ENCODE assay signal across 25 cellular contexts in genomic region chrX:153741446-153741845, GRCh38. TPM values are rescaled to one million over a fixed set of nuclear protein-coding genes. Genes with fewer than 3 reads are reported as not detected.
DNase-seq lines count a peak whose midpoint lies in the region; ATAC-seq and TF ChIP-seq lines count a peak whose summit lies in the region.
"Had no signal": no experiment of that assay in that cellular context is flagged by ENCODE, and none has a peak within 500 bp of the region (broad histone marks: within the 10 kb centered on the region; RNA-seq: fewer than 3 reads in every experiment).

No MANE protein-coding gene starts in this region.

- 40 to 84% (median 73%) methylated on average over 7 to 14 of the region's 14 CpGs for WGBS in spleen, 5 donors

- H3K9me3 Mint-ChIP-seq in activated CD4-positive, alpha-beta T cell treated with anti-CD3 and anti-CD28 coated beads, Interleukin-2, amount 10 ng/mL, durations not matched to agents 7 days and 5 days, result no peaks in the 10 kb centered on the region
- H3K9me3 Mint-ChIP-seq in CD8-positive, alpha-beta T cell, result no peaks in the 10 kb centered on the region
- no peaks in the 10 kb centered on the region for H3K9me3 Mint-ChIP-seq in activated T-helper 1 cell treated with anti-CD3 and anti-CD28 coated beads, Interleukin-12 subunit alpha, Interleukin-12 subunit beta, Interleukin-2, Interleukin-4 antibody, amounts not matched to agents 30 ng/mL and 10 ng/mL and 1 ng/mL, durations not matched to agents 14 hours and 24 hours and 36 hours
- H3K9me3 Mint-ChIP-seq: GM23338, HFFc6 had no signal

- peaks cover 5% of the 10 kb centered on the region for H3K27me3 Mint-ChIP-seq in activated CD4-positive, alpha-beta T cell treated with anti-CD3 and anti-CD28 coated beads, Interleukin-2, amount 10 ng/mL, durations not matched to agents 7 days and 5 days
- peaks cover 3% of the 10 kb centered on the region for H3K27me3 Mint-ChIP-seq in CD8-positive, alpha-beta T cell (ENCODE audit: low read depth)
- H3K27me3 Mint-ChIP-seq in activated T-helper 1 cell treated with anti-CD3 and anti-CD28 coated beads, Interleukin-12 subunit alpha, Interleukin-12 subunit beta, Interleukin-2, Interleukin-4 antibody, amounts not matched to agents 30 ng/mL and 10 ng/mL and 1 ng/mL, durations not matched to agents 14 hours and 24 hours and 36 hours (ENCODE audit: insufficient read depth), result peaks cover 7% of the 10 kb centered on the region

- no peak overlapping the region for H3K27ac ChIP-seq in CD8-positive, alpha-beta T cell (ENCODE audit: low read depth, low read length)
- H3K27ac ChIP-seq in spleen, result no peak overlapping the region
- no peak overlapping the region for H3K27ac ChIP-seq in Karpas-422 (ENCODE audit: low read length)
- H3K27ac ChIP-seq: SJSA1 had no signal

- H3K79me2 ChIP-seq in Karpas-422 (ENCODE audit: low read length), result no peaks in the 10 kb centered on the region

- no peak overlapping the region for H3K4me2 ChIP-seq in Karpas-422 (ENCODE audit: low read depth, low read length, poor library complexity, severe bottlenecking)
- H3K4me2 ChIP-seq: GM23338 had no signal

- H2AFZ ChIP-seq in Karpas-422 (ENCODE audit: low read length), result no peak overlapping the region
- H2AFZ ChIP-seq: GM23338 had no signal

- no peaks in the 10 kb centered on the region for H4K20me1 ChIP-seq in Karpas-422 (ENCODE audit: insufficient read depth, low read depth, low read length)

- TF ChIP-seq POLR2A in spleen (IDR thresholded peaks at IDR 0.05), result no peak

- CTCF ChIA-PET in activated CD4-positive, alpha-beta T cell treated with anti-CD3 and anti-CD28 coated beads, Interleukin-2, amount 10 ng/mL, durations not matched to agents 7 days and 5 days (lab: Charles Lee), result no interaction called here
- CTCF ChIA-PET in CD8-positive, alpha-beta T cell (lab: Charles Lee), result no interaction called here

- peak overlapping the region; percentile 83 for H3K27ac Mint-ChIP-seq in activated CD4-positive, alpha-beta T cell treated with anti-CD3 and anti-CD28 coated beads, Interleukin-2, amount 10 ng/mL, durations not matched to agents 7 days and 5 days
- peak overlapping the region; percentile 64 for H3K27ac Mint-ChIP-seq in CD8-positive, alpha-beta T cell
- no peak overlapping the region for H3K27ac Mint-ChIP-seq in activated T-helper 1 cell treated with anti-CD3 and anti-CD28 coated beads, Interleukin-12 subunit alpha, Interleukin-12 subunit beta, Interleukin-2, Interleukin-4 antibody, amounts not matched to agents 30 ng/mL and 10 ng/mL and 1 ng/mL, durations not matched to agents 14 hours and 24 hours and 36 hours
- H3K27ac Mint-ChIP-seq: GM23338, HFFc6 had no signal

- POLR2A ChIA-PET in activated CD4-positive, alpha-beta T cell treated with anti-CD3 and anti-CD28 coated beads, Interleukin-2, amount 10 ng/mL, durations not matched to agents 7 days and 5 days (lab: Charles Lee), result no interaction called here
- POLR2A ChIA-PET in CD8-positive, alpha-beta T cell (lab: Charles Lee), result no interaction called here

- ATAC-seq in CD8-positive, alpha-beta T cell, result no peak
- ATAC-seq: GM23338 had no signal

- no peaks in the 10 kb centered on the region for H3K36me3 ChIP-seq in CD8-positive, alpha-beta T cell (ENCODE audit: insufficient read depth, low read length)
- H3K36me3 ChIP-seq in spleen (peaks cover 0 to 53% (median 3%) of the 10 kb centered on the region in 6 donors), Karpas-422 (ENCODE audit: insufficient read depth, low read length) (no peaks in the 10 kb centered on the region)
- H3K36me3 ChIP-seq: HAP-1, SJSA1 had no signal

- no peak for DNase-seq in activated CD4-positive, alpha-beta T cell treated with anti-CD3 and anti-CD28 coated beads, Interleukin-2, amount 10 ng/mL, durations not matched to agents 7 days and 5 days
- DNase-seq in activated CD4-positive, alpha-beta T cell treated with anti-CD3 and anti-CD28 coated beads for 4 hours, result no peak
- DNase-seq in CD8-positive, alpha-beta T cell, result no peak
- DNase-seq in activated T-helper 1 cell treated with anti-CD3 and anti-CD28 coated beads, Interleukin-12 subunit alpha, Interleukin-12 subunit beta, Interleukin-2, Interleukin-4 antibody, amounts not matched to agents 30 ng/mL and 10 ng/mL and 1 ng/mL, durations not matched to agents 14 hours and 24 hours and 36 hours (ENCODE audit: low spot score), result no peak
- peak; percentile 77 for DNase-seq in spleen
- no peak for DNase-seq in Karpas-422
- no peak for DNase-seq in iPS-NIHi7 (ENCODE audit: extremely low spot score)
- DNase-seq: C1 segment of cervical spinal cord; CD4-positive, alpha-beta memory T cell; DMS79 treated with DMSO at 0.1 percent for 48 hours; GF-D8; HFFc6; KBM-7; NCI-H1092; NCI-H1417 treated with DMSO at 0.1 percent for 48 hours; NCI-H1694 treated with DMSO at 0.1 percent for 48 hours; NCI-H2081; NCI-H226; NCI-H510A; NCI-H69; Right ventricle myocardium superior; RPMI8226 had no signal

- intact Hi-C loops in CD8-positive, alpha-beta T cell (cut with DNase I, micrococcal nuclease), result no loop called here
- intact Hi-C loops in activated T-helper 1 cell treated with anti-CD3 and anti-CD28 coated beads, Interleukin-12 subunit alpha, Interleukin-12 subunit beta, Interleukin-2, Interleukin-4 antibody, amounts not matched to agents 30 ng/mL and 10 ng/mL and 1 ng/mL, durations not matched to agents 14 hours and 24 hours and 36 hours (cut with micrococcal nuclease), result no loop called here
- intact Hi-C loops in spleen (cut with DNase I; ENCODE audit: low total_unique reads), result no loop called here

- H3K4me1 ChIP-seq in CD8-positive, alpha-beta T cell (ENCODE audit: insufficient read depth, low read length), result peaks cover 19% of the 10 kb centered on the region
- peaks cover 0 to 44% (median 9%) of the 10 kb centered on the region in 6 donors for H3K4me1 ChIP-seq in spleen
- peaks cover 19% of the 10 kb centered on the region for H3K4me1 ChIP-seq in Karpas-422 (ENCODE audit: low read length)
- H3K4me1 ChIP-seq: HAP-1, SJSA1 had no signal

- H3K9me2 ChIP-seq in Karpas-422 (replicated peaks; ENCODE audit: insufficient read depth, low read length), result no peaks in the 10 kb centered on the region

- TF ChIP-seq CTCF in CD8-positive, alpha-beta T cell (IDR thresholded peaks at IDR 0.05), result no peak
- TF ChIP-seq CTCF in spleen (IDR thresholded peaks at IDR 0.05 in 8 of 11, conservative IDR thresholded peaks at IDR 0.05 in 3 of 11), result no peak

- no peaks in the 10 kb centered on the region for H3K27me3 ChIP-seq in CD8-positive, alpha-beta T cell (ENCODE audit: insufficient read depth, low read length)
- H3K27me3 ChIP-seq in spleen (replicated peaks in 1 of 7), result peaks cover 0 to 9% (median 0%) of the 10 kb centered on the region in 7 donors
- no peaks in the 10 kb centered on the region for H3K27me3 ChIP-seq in Karpas-422 (ENCODE audit: low read length)
- H3K27me3 ChIP-seq: SJSA1 had no signal

- H3K9ac ChIP-seq in Karpas-422 (ENCODE audit: low read length), result no peak overlapping the region

- H3K4me1 Mint-ChIP-seq in activated CD4-positive, alpha-beta T cell treated with anti-CD3 and anti-CD28 coated beads, Interleukin-2, amount 10 ng/mL, durations not matched to agents 7 days and 5 days, result peaks cover 30% of the 10 kb centered on the region
- H3K4me1 Mint-ChIP-seq in CD8-positive, alpha-beta T cell (ENCODE audit: low read depth), result peaks cover 20% of the 10 kb centered on the region
- H3K4me1 Mint-ChIP-seq in activated T-helper 1 cell treated with anti-CD3 and anti-CD28 coated beads, Interleukin-12 subunit alpha, Interleukin-12 subunit beta, Interleukin-2, Interleukin-4 antibody, amounts not matched to agents 30 ng/mL and 10 ng/mL and 1 ng/mL, durations not matched to agents 14 hours and 24 hours and 36 hours (ENCODE audit: low read depth), result peaks cover 11% of the 10 kb centered on the region

- no peaks in the 10 kb centered on the region for H3K9me3 ChIP-seq in CD8-positive, alpha-beta T cell (ENCODE audit: low read length)
- H3K9me3 ChIP-seq in spleen, result no peaks in the 10 kb centered on the region
- H3K9me3 ChIP-seq in Karpas-422 (ENCODE audit: low read length), result no peaks in the 10 kb centered on the region
- H3K9me3 ChIP-seq: HAP-1, SJSA1 had no signal

- no peak overlapping the region for H3K4me3 Mint-ChIP-seq in activated CD4-positive, alpha-beta T cell treated with anti-CD3 and anti-CD28 coated beads, Interleukin-2, amount 10 ng/mL, durations not matched to agents 7 days and 5 days
- H3K4me3 Mint-ChIP-seq in CD8-positive, alpha-beta T cell, result no peak overlapping the region
- peak overlapping the region; percentile 54 for H3K4me3 Mint-ChIP-seq in activated T-helper 1 cell treated with anti-CD3 and anti-CD28 coated beads, Interleukin-12 subunit alpha, Interleukin-12 subunit beta, Interleukin-2, Interleukin-4 antibody, amounts not matched to agents 30 ng/mL and 10 ng/mL and 1 ng/mL, durations not matched to agents 14 hours and 24 hours and 36 hours
- H3K4me3 Mint-ChIP-seq: GM23338, HFFc6 had no signal

- H3K4me3 ChIP-seq in CD8-positive, alpha-beta T cell (ENCODE audit: low read depth, low read length), result no peak overlapping the region
- no peak overlapping the region for H3K4me3 ChIP-seq in spleen
- H3K4me3 ChIP-seq in Karpas-422 (ENCODE audit: low read length), result no peak overlapping the region
- H3K4me3 ChIP-seq: GM23338, HAP-1, SJSA1 had no signal

- H3K36me3 Mint-ChIP-seq in activated CD4-positive, alpha-beta T cell treated with anti-CD3 and anti-CD28 coated beads, Interleukin-2, amount 10 ng/mL, durations not matched to agents 7 days and 5 days (ENCODE audit: low read depth), result peaks cover 7% of the 10 kb centered on the region
- peaks cover 3% of the 10 kb centered on the region for H3K36me3 Mint-ChIP-seq in CD8-positive, alpha-beta T cell
- H3K36me3 Mint-ChIP-seq in activated T-helper 1 cell treated with anti-CD3 and anti-CD28 coated beads, Interleukin-12 subunit alpha, Interleukin-12 subunit beta, Interleukin-2, Interleukin-4 antibody, amounts not matched to agents 30 ng/mL and 10 ng/mL and 1 ng/mL, durations not matched to agents 14 hours and 24 hours and 36 hours (ENCODE audit: low read depth), result peaks cover 8% of the 10 kb centered on the region

RNA-seq across cellular contexts. Expression of gene ABCD1, which starts 16.8 kb away (rescaled TPM):
- total RNA-seq in activated CD4-positive, alpha-beta T cell treated with anti-CD3 and anti-CD28 coated beads, Interleukin-2, amount 10 ng/mL, durations not matched to agents 7 days and 5 days, result 10 to 100 TPM; 15.4 to 16.0 TPM
- total RNA-seq in CD8-positive, alpha-beta T cell, result 1 to 10 TPM; 5.2 to 6.4 TPM
- 8.4 TPM in 2 replicates for total RNA-seq in activated T-helper 1 cell treated with anti-CD3 and anti-CD28 coated beads, Interleukin-12 subunit alpha, Interleukin-12 subunit beta, Interleukin-2, Interleukin-4 antibody, amounts not matched to agents 30 ng/mL and 10 ng/mL and 1 ng/mL, durations not matched to agents 14 hours and 24 hours and 36 hours
- 10 to 100 TPM; 14.9 to 28.1 (median 23.2) TPM for total RNA-seq in spleen
- polyA plus RNA-seq in spleen, result 1 to 10 TPM; 5.1 to 9.7 (median 6.9) TPM
- 1.9 and 4.1 TPM in 2 replicates for total RNA-seq in Karpas-422 (2014; rRNA removed; shearing (Covaris generic); ENCODE audit: low replicate concordance)

RNA-seq across cellular contexts. Expression of gene BCAP31, which starts 17.3 kb away (rescaled TPM):
- total RNA-seq in activated CD4-positive, alpha-beta T cell treated with anti-CD3 and anti-CD28 coated beads, Interleukin-2, amount 10 ng/mL, durations not matched to agents 7 days and 5 days, result 100 to 1,000 TPM; 142 to 148 TPM
- 10 to 100 TPM; 35.3 to 39.1 TPM for total RNA-seq in CD8-positive, alpha-beta T cell
- 156 and 166 TPM in 2 replicates for total RNA-seq in activated T-helper 1 cell treated with anti-CD3 and anti-CD28 coated beads, Interleukin-12 subunit alpha, Interleukin-12 subunit beta, Interleukin-2, Interleukin-4 antibody, amounts not matched to agents 30 ng/mL and 10 ng/mL and 1 ng/mL, durations not matched to agents 14 hours and 24 hours and 36 hours
- 100 to 1,000 TPM; 132 to 173 (median 136) TPM for total RNA-seq in spleen
- polyA plus RNA-seq in spleen, result 100 to 1,000 TPM in 2 of 3 donors, 10 to 100 TPM in 1; 77.3 to 135 (median 108) TPM
- total RNA-seq in Karpas-422 (2014; rRNA removed; shearing (Covaris generic); ENCODE audit: low replicate concordance), result 99.7 and 110 TPM in 2 replicates

RNA-seq across cellular contexts. Expression of gene PLXNB3, which starts 22.6 kb away (rescaled TPM):
- total RNA-seq in activated CD4-positive, alpha-beta T cell treated with anti-CD3 and anti-CD28 coated beads, Interleukin-2, amount 10 ng/mL, durations not matched to agents 7 days and 5 days, result under 1 TPM; 0.23 to 0.35 TPM
- total RNA-seq in CD8-positive, alpha-beta T cell, result under 1 TPM; 0.35 to 0.50 TPM
- total RNA-seq in activated T-helper 1 cell treated with anti-CD3 and anti-CD28 coated beads, Interleukin-12 subunit alpha, Interleukin-12 subunit beta, Interleukin-2, Interleukin-4 antibody, amounts not matched to agents 30 ng/mL and 10 ng/mL and 1 ng/mL, durations not matched to agents 14 hours and 24 hours and 36 hours, result 0.21 and 0.81 TPM in 2 replicates
- 1 to 10 TPM in 6 of 7 donors, under 1 TPM in 1; 0.68 to 2.8 (median 1.7) TPM for total RNA-seq in spleen
- polyA plus RNA-seq in spleen, result 1 to 10 TPM in 1 of 3 donors, under 1 TPM in 2; 0.48 to 1.5 (median 0.49) TPM
- total RNA-seq in Karpas-422 (2014; rRNA removed; shearing (Covaris generic); ENCODE audit: low replicate concordance), result not detected in 2 replicates
- total RNA-seq: CD4-positive, alpha-beta memory T cell had no signal
- polyA plus RNA-seq: CD4-positive, alpha-beta memory T cell had no signal

RNA-seq across cellular contexts. Expression of gene SRPK3, which starts 39.4 kb away (rescaled TPM):
- not detected for total RNA-seq in activated CD4-positive, alpha-beta T cell treated with anti-CD3 and anti-CD28 coated beads, Interleukin-2, amount 10 ng/mL, durations not matched to agents 7 days and 5 days
- not detected for total RNA-seq in CD8-positive, alpha-beta T cell
- not detected in 2 replicates for total RNA-seq in activated T-helper 1 cell treated with anti-CD3 and anti-CD28 coated beads, Interleukin-12 subunit alpha, Interleukin-12 subunit beta, Interleukin-2, Interleukin-4 antibody, amounts not matched to agents 30 ng/mL and 10 ng/mL and 1 ng/mL, durations not matched to agents 14 hours and 24 hours and 36 hours
- total RNA-seq in spleen, result not detected
- polyA plus RNA-seq in spleen, result under 1 TPM; 0.03 to 0.26 (median 0.07) TPM
- not detected in 2 replicates for total RNA-seq in Karpas-422 (2014; rRNA removed; shearing (Covaris generic); ENCODE audit: low replicate concordance)
- total RNA-seq: CD4-positive, alpha-beta memory T cell; GM23338; SJSA1 had no signal
- polyA plus RNA-seq: CD4-positive, alpha-beta memory T cell had no signal

RNA-seq across cellular contexts. Expression of gene IDH3G, which starts 52.7 kb away (rescaled TPM):
- total RNA-seq in activated CD4-positive, alpha-beta T cell treated with anti-CD3 and anti-CD28 coated beads, Interleukin-2, amount 10 ng/mL, durations not matched to agents 7 days and 5 days, result 10 to 100 TPM; 60.1 to 64.8 TPM
- total RNA-seq in CD8-positive, alpha-beta T cell, result 10 to 100 TPM; 55.8 to 56.5 TPM
- 68.4 and 69.7 TPM in 2 replicates for total RNA-seq in activated T-helper 1 cell treated with anti-CD3 and anti-CD28 coated beads, Interleukin-12 subunit alpha, Interleukin-12 subunit beta, Interleukin-2, Interleukin-4 antibody, amounts not matched to agents 30 ng/mL and 10 ng/mL and 1 ng/mL, durations not matched to agents 14 hours and 24 hours and 36 hours
- 10 to 100 TPM; 51.8 to 92.7 (median 68.7) TPM for total RNA-seq in spleen
- 10 to 100 TPM; 32.7 to 47.0 (median 41.3) TPM for polyA plus RNA-seq in spleen
- 46.5 and 80.7 TPM in 2 replicates for total RNA-seq in Karpas-422 (2014; rRNA removed; shearing (Covaris generic); ENCODE audit: low replicate concordance)
